Comparison of ENCODE assay signal across 1 cellular context in the genomic region with DNA sequence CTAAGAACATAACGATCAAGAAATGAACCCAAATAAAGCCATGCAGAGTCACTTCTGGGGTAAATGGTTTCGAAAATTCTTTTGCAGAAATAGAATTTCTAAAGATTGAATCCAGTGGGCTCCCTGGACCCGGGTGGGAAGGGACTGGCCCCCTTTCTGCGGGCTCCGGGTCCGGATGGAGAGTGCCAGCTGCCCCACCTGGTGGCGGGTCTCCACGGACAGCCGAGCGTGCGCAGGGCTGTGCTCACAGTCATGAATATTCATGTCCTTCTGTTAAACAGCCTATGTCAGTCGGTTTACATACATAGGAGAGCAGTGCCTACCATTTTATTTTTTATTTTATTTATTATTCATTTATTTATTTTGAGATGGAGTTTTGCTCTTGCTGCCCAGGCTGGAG.
A peak's percentile ranks its signal among the peaks of the same experiment; 100 is the strongest.
TF ChIP-seq lines count a peak whose summit lies in the region.

No MANE protein-coding gene starts in this region.

TF ChIP-seq in HepG2, 621 proteins besides CTCF, POLR2A, EP300 and RAD21:
- peak; percentile 98 for TF ChIP-seq ZBTB33 (CRISPR knock-in tag; IDR thresholded peaks at IDR 0.05)
- no peak for TF ChIP-seq ZNF205 (CRISPR knock-in tag; IDR thresholded peaks at IDR 0.05)
- no peak for TF ChIP-seq HNRNPUL1 (IDR thresholded peaks at IDR 0.05; ENCODE audit: low read depth, low read length)
